Comparison of ENCODE assay signal across 1 cellular context in the genomic region with DNA sequence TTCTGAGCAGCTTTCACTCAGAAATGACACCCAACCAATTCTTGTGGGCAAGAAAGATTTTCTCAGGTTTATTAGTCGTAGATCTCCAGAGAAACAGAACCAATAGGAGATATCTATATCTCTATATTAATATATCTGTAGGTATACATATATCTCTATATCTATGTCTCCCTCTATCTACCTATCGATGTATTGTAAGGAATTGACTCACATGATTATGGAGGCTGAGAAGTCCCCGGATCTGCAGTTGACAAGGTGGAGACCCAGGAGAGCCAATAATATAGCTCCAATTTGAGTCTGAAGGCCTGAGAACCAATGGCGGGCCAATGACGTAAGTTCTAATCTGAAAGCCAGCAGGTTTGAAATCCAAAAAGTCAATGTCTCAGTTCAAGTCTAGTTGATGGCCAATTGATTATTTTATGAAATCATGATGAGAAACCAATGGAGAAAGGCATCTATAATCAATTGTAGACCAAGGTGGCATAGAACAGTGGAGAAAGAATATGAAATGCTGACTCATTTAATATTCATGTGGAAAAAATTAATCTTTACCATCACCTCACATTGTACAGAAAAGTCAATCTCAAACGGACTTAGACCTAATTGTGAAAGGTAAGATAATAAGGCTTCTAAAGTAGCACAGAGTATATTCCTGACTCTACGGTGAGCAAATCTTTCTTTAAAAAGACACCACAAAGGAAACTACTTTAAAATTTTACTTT.
TF ChIP-seq lines count a peak whose summit lies in the region.

No MANE protein-coding gene starts in this region.

TF ChIP-seq in K562, 482 proteins besides CTCF, POLR2A, EP300 and RAD21 (continued from another document):
- TF ChIP-seq, protein P1, sequence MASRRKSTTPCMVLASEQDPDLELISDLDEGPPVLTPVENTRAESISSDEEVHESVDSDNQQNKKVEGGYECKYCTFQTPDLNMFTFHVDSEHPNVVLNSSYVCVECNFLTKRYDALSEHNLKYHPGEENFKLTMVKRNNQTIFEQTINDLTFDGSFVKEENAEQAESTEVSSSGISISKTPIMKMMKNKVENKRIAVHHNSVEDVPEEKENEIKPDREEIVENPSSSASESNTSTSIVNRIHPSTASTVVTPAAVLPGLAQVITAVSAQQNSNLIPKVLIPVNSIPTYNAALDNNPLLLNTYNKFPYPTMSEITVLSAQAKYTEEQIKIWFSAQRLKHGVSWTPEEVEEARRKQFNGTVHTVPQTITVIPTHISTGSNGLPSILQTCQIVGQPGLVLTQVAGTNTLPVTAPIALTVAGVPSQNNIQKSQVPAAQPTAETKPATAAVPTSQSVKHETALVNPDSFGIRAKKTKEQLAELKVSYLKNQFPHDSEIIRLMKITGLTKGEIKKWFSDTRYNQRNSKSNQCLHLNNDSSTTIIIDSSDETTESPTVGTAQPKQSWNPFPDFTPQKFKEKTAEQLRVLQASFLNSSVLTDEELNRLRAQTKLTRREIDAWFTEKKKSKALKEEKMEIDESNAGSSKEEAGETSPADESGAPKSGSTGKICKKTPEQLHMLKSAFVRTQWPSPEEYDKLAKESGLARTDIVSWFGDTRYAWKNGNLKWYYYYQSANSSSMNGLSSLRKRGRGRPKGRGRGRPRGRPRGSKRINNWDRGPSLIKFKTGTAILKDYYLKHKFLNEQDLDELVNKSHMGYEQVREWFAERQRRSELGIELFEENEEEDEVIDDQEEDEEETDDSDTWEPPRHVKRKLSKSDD (conservative IDR thresholded peaks at IDR 0.05; ENCODE audit: low read length): no peak
- TF ChIP-seq C11orf30 (IDR thresholded peaks at IDR 0.05; ENCODE audit: low read depth) (0 out of 2 replicates have a peak, but pooled peaks have one; percentile 25), ZNF217 (CRISPR knock-in tag; IDR thresholded peaks at IDR 0.05) (no peak), SNIP1 (IDR thresholded peaks at IDR 0.05; ENCODE audit: low read depth) (no peak), ZNF76 (CRISPR knock-in tag; IDR thresholded peaks at IDR 0.05; ENCODE audit: borderline replicate concordance) (no peak), MAFF (IDR thresholded peaks at IDR 0.05; ENCODE audit: low read length) (0 out of 2 replicates have a peak, but pooled peaks have one; percentile 8), ZFP30 (CRISPR knock-in tag; IDR thresholded peaks at IDR 0.05; ENCODE audit: borderline replicate concordance) (no peak)
- TF ChIP-seq, protein P2, sequence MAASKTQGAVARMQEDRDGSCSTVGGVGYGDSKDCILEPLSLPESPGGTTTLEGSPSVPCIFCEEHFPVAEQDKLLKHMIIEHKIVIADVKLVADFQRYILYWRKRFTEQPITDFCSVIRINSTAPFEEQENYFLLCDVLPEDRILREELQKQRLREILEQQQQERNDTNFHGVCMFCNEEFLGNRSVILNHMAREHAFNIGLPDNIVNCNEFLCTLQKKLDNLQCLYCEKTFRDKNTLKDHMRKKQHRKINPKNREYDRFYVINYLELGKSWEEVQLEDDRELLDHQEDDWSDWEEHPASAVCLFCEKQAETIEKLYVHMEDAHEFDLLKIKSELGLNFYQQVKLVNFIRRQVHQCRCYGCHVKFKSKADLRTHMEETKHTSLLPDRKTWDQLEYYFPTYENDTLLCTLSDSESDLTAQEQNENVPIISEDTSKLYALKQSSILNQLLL (CRISPR knock-in tag; IDR thresholded peaks at IDR 0.05; ENCODE audit: borderline replicate concordance): no peak
